In genomic region chr1:89199515-89199914, GRCh38 we compare ENCODE assay signal across 10 cellular contexts. TPM values are rescaled to one million over a fixed set of nuclear protein-coding genes. Genes with fewer than 3 reads are reported as not detected.
DNase-seq lines count a peak whose midpoint lies in the region; ATAC-seq and TF ChIP-seq lines count a peak whose summit lies in the region.
"Had no signal": no experiment of that assay in that cellular context is flagged by ENCODE, and none has a peak within 500 bp of the region (broad histone marks: within the 10 kb centered on the region; RNA-seq: fewer than 3 reads in every experiment).

No MANE protein-coding gene starts in this region.

- H3K27ac Mint-ChIP-seq in activated naive CD4-positive, alpha-beta T cell treated with anti-CD3 and anti-CD28 coated beads for 36 hours, result peak overlapping the region; percentile 98
- H3K27ac Mint-ChIP-seq in activated CD8-positive, alpha-beta T cell treated with anti-CD3 and anti-CD28 coated beads, Interleukin-2, amount 10 ng/mL, durations not matched to agents 7 days and 5 days, result peak overlapping the region; percentile 91

- intact Hi-C loops in activated naive CD4-positive, alpha-beta T cell treated with anti-CD3 and anti-CD28 coated beads for 36 hours (cut with micrococcal nuclease), result loop anchor here (1.0 to 5.0 kb wide), 10 partner anchors 57 to 525 kb away; partner anchors contain the start of genes GBP1, GBP2, GTF2B and PKN2
- intact Hi-C loops in right lobe of liver (cut with DNase I), result no loop called here
- intact Hi-C loops in posterior cingulate gyrus (cut with DNase I), result no loop called here

- peak overlapping the region; percentile 92 for H3K4me3 Mint-ChIP-seq in activated naive CD4-positive, alpha-beta T cell treated with anti-CD3 and anti-CD28 coated beads for 36 hours
- H3K4me3 Mint-ChIP-seq in activated CD8-positive, alpha-beta T cell treated with anti-CD3 and anti-CD28 coated beads, Interleukin-2, amount 10 ng/mL, durations not matched to agents 7 days and 5 days, result peak overlapping the region; percentile 86

- TF ChIP-seq CTCF in right lobe of liver (IDR thresholded peaks at IDR 0.05) (no peak), thoracic aorta (IDR thresholded peaks at IDR 0.05) (no peak)

- H3K27ac ChIP-seq in right lobe of liver, result peak overlapping the region; percentile 74 to 84 (median 81)
- peak overlapping the region in 1 of 2 donors; percentile 0 for H3K27ac ChIP-seq in thoracic aorta

- peaks cover 0 to 7% (median 0%) of the 10 kb centered on the region in 4 donors for H3K36me3 ChIP-seq in right lobe of liver
- H3K36me3 ChIP-seq in thoracic aorta, result no peaks in the 10 kb centered on the region

- H3K4me1 ChIP-seq in right lobe of liver, result peaks cover 0 to 6% (median 0%) of the 10 kb centered on the region in 4 donors
- H3K4me1 ChIP-seq in thoracic aorta (ENCODE audit: control insufficient read depth in 1 of 2, low read depth in 2 of 2), result peaks cover 0 to 16% of the 10 kb centered on the region in 2 donors

- H3K27me3 Mint-ChIP-seq in activated naive CD4-positive, alpha-beta T cell treated with anti-CD3 and anti-CD28 coated beads for 36 hours (ENCODE audit: low read depth), result no peaks in the 10 kb centered on the region
- H3K27me3 Mint-ChIP-seq in activated CD8-positive, alpha-beta T cell treated with anti-CD3 and anti-CD28 coated beads, Interleukin-2, amount 10 ng/mL, durations not matched to agents 7 days and 5 days (ENCODE audit: low read depth), result no peaks in the 10 kb centered on the region

- H3K9me3 Mint-ChIP-seq in activated naive CD4-positive, alpha-beta T cell treated with anti-CD3 and anti-CD28 coated beads for 36 hours, result peaks cover 8% of the 10 kb centered on the region
- H3K9me3 Mint-ChIP-seq in activated CD8-positive, alpha-beta T cell treated with anti-CD3 and anti-CD28 coated beads, Interleukin-2, amount 10 ng/mL, durations not matched to agents 7 days and 5 days (ENCODE audit: insufficient read depth), result peaks cover 12% of the 10 kb centered on the region

- no peak for TF ChIP-seq POLR2A in right lobe of liver (IDR thresholded peaks at IDR 0.05)

- WGBS in right lobe of liver (ENCODE audit: insufficient coverage, low coverage, low lambda C conversion rate, missing lambda C conversion rate), result 6% methylated on average over 1 of the region's 1 CpG

- no peaks in the 10 kb centered on the region for H3K27me3 ChIP-seq in right lobe of liver
- no peaks in the 10 kb centered on the region for H3K27me3 ChIP-seq in thoracic aorta (replicated peaks; ENCODE audit: insufficient read depth)

- peaks cover 83% of the 10 kb centered on the region for H3K4me1 Mint-ChIP-seq in activated naive CD4-positive, alpha-beta T cell treated with anti-CD3 and anti-CD28 coated beads for 36 hours (ENCODE audit: low read depth)
- H3K4me1 Mint-ChIP-seq in activated CD8-positive, alpha-beta T cell treated with anti-CD3 and anti-CD28 coated beads, Interleukin-2, amount 10 ng/mL, durations not matched to agents 7 days and 5 days (ENCODE audit: low read depth), result peaks cover 53% of the 10 kb centered on the region

- POLR2A ChIA-PET in activated CD8-positive, alpha-beta T cell treated with anti-CD3 and anti-CD28 coated beads, Interleukin-2, amount 10 ng/mL, durations not matched to agents 7 days and 5 days (lab: Charles Lee), result interaction anchor here (0.6 to 4.3 kb wide), 13 partner anchors 50 to 164 kb away, joined by 3 to 68 read pairs (median 4); partner anchors contain the start of genes GBP2 and GBP5

- ATAC-seq in activated CD8-positive, alpha-beta T cell treated with anti-CD3 and anti-CD28 coated beads, Interleukin-2, amount 10 ng/mL, durations not matched to agents 7 days and 5 days, result no peak
- ATAC-seq in right lobe of liver (peak in 1 of 4 donors; percentile 8), thoracic aorta (ENCODE audit: insufficient number of reproducible peaks, low FRiP score, low read depth) (no peak), HG03139 (IDR thresholded peaks at IDR 0.05; ENCODE audit: unreplicated experiment) (no peak), HG03460 (IDR thresholded peaks at IDR 0.05; ENCODE audit: unreplicated experiment) (no peak)

- H3K4me3 ChIP-seq in right lobe of liver, result peak overlapping the region; percentile 49 to 58 (median 57)
- H3K4me3 ChIP-seq in thoracic aorta, result peak overlapping the region; percentile 63

- peaks cover 18% of the 10 kb centered on the region for H3K36me3 Mint-ChIP-seq in activated naive CD4-positive, alpha-beta T cell treated with anti-CD3 and anti-CD28 coated beads for 36 hours (ENCODE audit: low read depth)
- H3K36me3 Mint-ChIP-seq in activated CD8-positive, alpha-beta T cell treated with anti-CD3 and anti-CD28 coated beads, Interleukin-2, amount 10 ng/mL, durations not matched to agents 7 days and 5 days (ENCODE audit: low read depth), result peaks cover 55% of the 10 kb centered on the region

- CTCF ChIA-PET in activated naive CD4-positive, alpha-beta T cell treated with anti-CD3 and anti-CD28 coated beads for 36 hours (lab: Charles Lee), result interaction anchor here (0.5 to 1.6 kb wide), 9 partner anchors 71 to 251 kb away, joined by 3 to 6 read pairs (median 3); partner anchors contain the start of gene GBP5
- CTCF ChIA-PET in activated CD8-positive, alpha-beta T cell treated with anti-CD3 and anti-CD28 coated beads, Interleukin-2, amount 10 ng/mL, durations not matched to agents 7 days and 5 days (lab: Charles Lee), result interaction anchor here (0.8 to 4.5 kb wide), 8 partner anchors 50 to 158 kb away, joined by 3 to 63 read pairs (median 7); partner anchors contain the start of gene GBP5

- H3K9me3 ChIP-seq in right lobe of liver (no peaks in the 10 kb centered on the region), thoracic aorta (no peaks in the 10 kb centered on the region)

- no peak for DNase-seq in activated naive CD4-positive, alpha-beta T cell treated with anti-CD3 and anti-CD28 coated beads for 36 hours
- DNase-seq in activated naive CD4-positive, alpha-beta T cell treated with anti-CD3 and anti-CD28 coated beads, Interleukin-2, amount 50 U/mL, for 16 hours, result no peak
- no peak for DNase-seq in activated CD8-positive, alpha-beta T cell treated with anti-CD3 and anti-CD28 coated beads, Interleukin-2, amount 10 ng/mL, durations not matched to agents 7 days and 5 days
- DNase-seq in right lobe of liver (no peak), thoracic aorta (ENCODE audit: low spot score) (no peak), posterior cingulate gyrus (no peak)
- DNase-seq: NK-92 treated with Interleukin-12 subunit alpha and Interleukin-12 subunit beta, amount 100 ng/mL, for 24 hours had no signal

RNA-seq across cellular contexts. Expression of gene GBP4, which starts 0.8 kb away (rescaled TPM):
- 10 to 100 TPM; 22.9 to 23.2 TPM for total RNA-seq in activated naive CD4-positive, alpha-beta T cell treated with anti-CD3 and anti-CD28 coated beads for 36 hours
- total RNA-seq in activated CD8-positive, alpha-beta T cell treated with anti-CD3 and anti-CD28 coated beads, Interleukin-2, amount 10 ng/mL, durations not matched to agents 7 days and 5 days, result 10 to 100 TPM; 51.0 to 60.7 TPM
- total RNA-seq in right lobe of liver, result 10 to 100 TPM in 2 of 6 experiments, 1 to 10 TPM in 4; 3.9 to 12.6 (median 6.8) TPM
- total RNA-seq in thoracic aorta, result 10 to 100 TPM in 1 of 2 donors, 1 to 10 TPM in 1; 5.8 to 20.2 TPM

RNA-seq across cellular contexts. Expression of gene GBP7, which starts 23.7 kb away (rescaled TPM):
- under 1 TPM in 1 of 2 experiments, not detected in 1; 0.12 TPM for total RNA-seq in activated naive CD4-positive, alpha-beta T cell treated with anti-CD3 and anti-CD28 coated beads for 36 hours
- under 1 TPM; 0.11 to 0.26 TPM for total RNA-seq in activated CD8-positive, alpha-beta T cell treated with anti-CD3 and anti-CD28 coated beads, Interleukin-2, amount 10 ng/mL, durations not matched to agents 7 days and 5 days
- total RNA-seq in right lobe of liver (10 to 100 TPM; 12.5 to 38.1 (median 23.6) TPM), thoracic aorta (under 1 TPM in 1 of 2 donors, not detected in 1; 0.21 TPM)
- total RNA-seq: T-helper 2 cell treated with Interferon-gamma antibody and Interleukin-4, amounts not matched to agents 100 ng/mL and 5 ng/mL, for 36 hours had no signal

Comparison
In these comparisons a context has a peak if more than half of its experiments do, and no peak if none do; other contexts are left out.
1. RNA of gene GBP7, which starts 23.7 kb away (total RNA-seq): 12.5 to 38.1 TPM in right lobe of liver; 0.11 to 0.26 TPM in activated CD8-positive, alpha-beta T cell treated with anti-CD3 and anti-CD28 coated beads, Interleukin-2, amount 10 ng/mL, durations not matched to agents 7 days and 5 days, 0.21 TPM in thoracic aorta and 0.12 TPM in activated naive CD4-positive, alpha-beta T cell treated with anti-CD3 and anti-CD28 coated beads for 36 hours; every median in the first group is over 10 times any median in the second.